ENCODE assay signal across 4 cellular contexts in genomic region chr16:53620476-53620875, GRCh38.
"Had no signal": no experiment of that assay in that cellular context is flagged by ENCODE, and none has a peak within 500 bp of the region (broad histone marks: within the 10 kb centered on the region; RNA-seq: fewer than 3 reads in every experiment).

No MANE protein-coding gene starts in this region.

- DNase-seq: H9, HCEC 1CT, IMR-90 had no signal

- H3K4me3 ChIP-seq: GM23338 had no signal

- H2AFZ ChIP-seq: GM23338 had no signal

- H3K4me2 ChIP-seq: GM23338 had no signal
